Comparison of ENCODE assay signal across 1 cellular context in genomic region chr3:66494964-66495581, GRCh38.
TF ChIP-seq lines count a peak whose summit lies in the region.

No MANE protein-coding gene starts in this region.

TF ChIP-seq in WTC11, 78 proteins besides CTCF, POLR2A, EP300 and RAD21 (continued from another document):
- no peak for TF ChIP-seq USF1 (CRISPR knock-in tag; IDR thresholded peaks at IDR 0.05)
- no peak for TF ChIP-seq GRHL2 (CRISPR knock-in tag; IDR thresholded peaks at IDR 0.05; ENCODE audit: insufficient replicate concordance, severe bottlenecking)
- no peak for TF ChIP-seq JAZF1 (CRISPR knock-in tag; IDR thresholded peaks at IDR 0.05)
- no peak for TF ChIP-seq RORB (CRISPR knock-in tag; IDR thresholded peaks at IDR 0.05)
- TF ChIP-seq, protein P1, sequence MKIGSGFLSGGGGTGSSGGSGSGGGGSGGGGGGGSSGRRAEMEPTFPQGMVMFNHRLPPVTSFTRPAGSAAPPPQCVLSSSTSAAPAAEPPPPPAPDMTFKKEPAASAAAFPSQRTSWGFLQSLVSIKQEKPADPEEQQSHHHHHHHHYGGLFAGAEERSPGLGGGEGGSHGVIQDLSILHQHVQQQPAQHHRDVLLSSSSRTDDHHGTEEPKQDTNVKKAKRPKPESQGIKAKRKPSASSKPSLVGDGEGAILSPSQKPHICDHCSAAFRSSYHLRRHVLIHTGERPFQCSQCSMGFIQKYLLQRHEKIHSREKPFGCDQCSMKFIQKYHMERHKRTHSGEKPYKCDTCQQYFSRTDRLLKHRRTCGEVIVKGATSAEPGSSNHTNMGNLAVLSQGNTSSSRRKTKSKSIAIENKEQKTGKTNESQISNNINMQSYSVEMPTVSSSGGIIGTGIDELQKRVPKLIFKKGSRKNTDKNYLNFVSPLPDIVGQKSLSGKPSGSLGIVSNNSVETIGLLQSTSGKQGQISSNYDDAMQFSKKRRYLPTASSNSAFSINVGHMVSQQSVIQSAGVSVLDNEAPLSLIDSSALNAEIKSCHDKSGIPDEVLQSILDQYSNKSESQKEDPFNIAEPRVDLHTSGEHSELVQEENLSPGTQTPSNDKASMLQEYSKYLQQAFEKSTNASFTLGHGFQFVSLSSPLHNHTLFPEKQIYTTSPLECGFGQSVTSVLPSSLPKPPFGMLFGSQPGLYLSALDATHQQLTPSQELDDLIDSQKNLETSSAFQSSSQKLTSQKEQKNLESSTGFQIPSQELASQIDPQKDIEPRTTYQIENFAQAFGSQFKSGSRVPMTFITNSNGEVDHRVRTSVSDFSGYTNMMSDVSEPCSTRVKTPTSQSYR (CRISPR knock-in tag; IDR thresholded peaks at IDR 0.05): no peak
- TF ChIP-seq TCF7 (CRISPR knock-in tag; IDR thresholded peaks at IDR 0.05; ENCODE audit: low read depth): no peak
- no peak for TF ChIP-seq HMGXB4 (CRISPR knock-in tag; IDR thresholded peaks at IDR 0.05)
- TF ChIP-seq, protein P2, sequence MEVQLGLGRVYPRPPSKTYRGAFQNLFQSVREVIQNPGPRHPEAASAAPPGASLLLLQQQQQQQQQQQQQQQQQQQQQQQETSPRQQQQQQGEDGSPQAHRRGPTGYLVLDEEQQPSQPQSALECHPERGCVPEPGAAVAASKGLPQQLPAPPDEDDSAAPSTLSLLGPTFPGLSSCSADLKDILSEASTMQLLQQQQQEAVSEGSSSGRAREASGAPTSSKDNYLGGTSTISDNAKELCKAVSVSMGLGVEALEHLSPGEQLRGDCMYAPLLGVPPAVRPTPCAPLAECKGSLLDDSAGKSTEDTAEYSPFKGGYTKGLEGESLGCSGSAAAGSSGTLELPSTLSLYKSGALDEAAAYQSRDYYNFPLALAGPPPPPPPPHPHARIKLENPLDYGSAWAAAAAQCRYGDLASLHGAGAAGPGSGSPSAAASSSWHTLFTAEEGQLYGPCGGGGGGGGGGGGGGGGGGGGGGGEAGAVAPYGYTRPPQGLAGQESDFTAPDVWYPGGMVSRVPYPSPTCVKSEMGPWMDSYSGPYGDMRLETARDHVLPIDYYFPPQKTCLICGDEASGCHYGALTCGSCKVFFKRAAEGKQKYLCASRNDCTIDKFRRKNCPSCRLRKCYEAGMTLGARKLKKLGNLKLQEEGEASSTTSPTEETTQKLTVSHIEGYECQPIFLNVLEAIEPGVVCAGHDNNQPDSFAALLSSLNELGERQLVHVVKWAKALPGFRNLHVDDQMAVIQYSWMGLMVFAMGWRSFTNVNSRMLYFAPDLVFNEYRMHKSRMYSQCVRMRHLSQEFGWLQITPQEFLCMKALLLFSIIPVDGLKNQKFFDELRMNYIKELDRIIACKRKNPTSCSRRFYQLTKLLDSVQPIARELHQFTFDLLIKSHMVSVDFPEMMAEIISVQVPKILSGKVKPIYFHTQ (CRISPR knock-in tag; IDR thresholded peaks at IDR 0.05): no peak
- no peak; the same call in 1 of the 2 replicates for TF ChIP-seq FOXP4 (CRISPR knock-in tag; IDR thresholded peaks at IDR 0.05)
- TF ChIP-seq SP1 (CRISPR knock-in tag; conservative IDR thresholded peaks at IDR 0.05): no peak
- TF ChIP-seq, protein P3, sequence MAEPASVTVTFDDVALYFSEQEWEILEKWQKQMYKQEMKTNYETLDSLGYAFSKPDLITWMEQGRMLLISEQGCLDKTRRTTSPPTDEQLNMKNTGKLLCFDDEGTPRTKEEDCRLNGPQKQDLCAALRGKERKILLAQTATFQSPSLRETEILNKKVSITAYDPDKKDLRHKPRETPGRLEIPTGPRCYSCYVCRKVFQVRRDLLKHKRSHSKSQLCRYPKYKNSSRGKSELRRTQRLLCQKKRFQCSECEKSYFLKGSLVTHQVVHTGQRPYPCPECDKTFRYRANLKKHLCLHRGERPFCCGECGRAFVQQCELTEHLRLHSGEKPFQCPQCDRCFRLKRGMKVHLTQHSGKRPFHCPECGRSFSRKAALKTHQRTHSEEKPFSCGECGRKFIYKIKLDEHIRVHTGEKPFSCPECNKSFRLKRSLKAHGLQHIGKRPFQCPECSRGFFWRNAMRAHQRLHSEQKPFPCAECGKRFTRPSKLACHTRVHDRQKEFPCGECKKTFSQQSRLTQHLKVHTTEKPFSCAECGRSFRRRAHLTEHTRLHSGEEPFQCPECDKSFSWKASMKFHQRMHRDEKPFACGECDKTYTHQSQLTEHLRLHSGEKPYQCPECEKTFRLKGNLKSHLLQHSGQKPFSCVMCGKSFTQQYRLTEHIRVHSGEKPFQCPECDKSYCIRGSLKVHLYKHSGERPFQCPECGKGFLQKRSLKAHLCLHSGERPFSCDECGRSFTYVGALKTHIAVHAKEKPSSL (CRISPR knock-in tag; conservative IDR thresholded peaks at IDR 0.05): no peak; the same call in 1 of the 2 replicates
TF ChIP-seq in WTC11: peak in this region for 0.
